Comparison of ENCODE assay signal across 8 cellular contexts in genomic region chr1:1347026-1347595, GRCh38. TPM values are rescaled to one million over a fixed set of nuclear protein-coding genes. Genes with fewer than 3 reads are reported as not detected.
A peak's percentile ranks its signal among the peaks of the same experiment; 100 is the strongest.
DNase-seq lines count a peak whose midpoint lies in the region; ATAC-seq and TF ChIP-seq lines count a peak whose summit lies in the region.

No MANE protein-coding gene starts in this region.

- no peak overlapping the region for H3K27ac Mint-ChIP-seq in activated CD8-positive, alpha-beta T cell treated with anti-CD3 and anti-CD28 coated beads, Interleukin-2, amount 10 ng/mL, durations not matched to agents 7 days and 5 days

- DNase-seq in activated CD8-positive, alpha-beta T cell treated with anti-CD3 and anti-CD28 coated beads, Interleukin-2, amount 10 ng/mL, durations not matched to agents 7 days and 5 days: no peak
- DNase-seq in right cardiac atrium: peak in 2 of 3 donors; percentile 49 to 66
- no peak for DNase-seq in NCI-H1694 (lab: John Stamatoyannopoulos, UW)
- DNase-seq in Ammon's horn (ENCODE audit: low spot score): no peak

- peaks cover 2% of the 10 kb centered on the region for H3K27me3 Mint-ChIP-seq in activated CD8-positive, alpha-beta T cell treated with anti-CD3 and anti-CD28 coated beads, Interleukin-2, amount 10 ng/mL, durations not matched to agents 7 days and 5 days (ENCODE audit: low read depth)

- H3K9me3 ChIP-seq in HEK293 (ENCODE audit: control insufficient read depth, insufficient read depth, low read depth, low read length) (no peaks in the 10 kb centered on the region), right cardiac atrium (ENCODE audit: control insufficient read depth, low read length) (no peaks in the 10 kb centered on the region), skeletal muscle tissue (ENCODE audit: control insufficient read depth in 3 of 3, low read length in 3 of 3) (no peaks in the 10 kb centered on the region)

- peaks cover 21% of the 10 kb centered on the region for H3K4me1 Mint-ChIP-seq in activated CD8-positive, alpha-beta T cell treated with anti-CD3 and anti-CD28 coated beads, Interleukin-2, amount 10 ng/mL, durations not matched to agents 7 days and 5 days (ENCODE audit: low read depth)

- peak overlapping the region; percentile 86 to 96 (median 92) for H3K9ac ChIP-seq in skeletal muscle tissue (ENCODE audit: low read depth in 1 of 3, low read length in 3 of 3)

- no peak for ATAC-seq in activated CD8-positive, alpha-beta T cell treated with anti-CD3 and anti-CD28 coated beads, Interleukin-2, amount 10 ng/mL, durations not matched to agents 7 days and 5 days
- ATAC-seq in right cardiac atrium (no peak), HG03342 (IDR thresholded peaks at IDR 0.05; ENCODE audit: unreplicated experiment) (no peak), HG03045 (IDR thresholded peaks at IDR 0.05; ENCODE audit: unreplicated experiment) (no peak)

- H3K36me3 ChIP-seq in HEK293 (ENCODE audit: control insufficient read depth in 2 of 2, insufficient read depth in 1 of 2, low read length in 2 of 2) (peaks cover 0 to 26% of the 10 kb centered on the region in 2 experiments; a peak in 1 of 3 replicates), skeletal muscle tissue (ENCODE audit: control insufficient read depth in 3 of 3, insufficient read depth in 3 of 3, low read length in 3 of 3) (peaks cover 0 to 2% (median 0%) of the 10 kb centered on the region in 3 donors)

- CTCF ChIA-PET in HEK293 (lab: Yijun Ruan, JAX): interaction anchor here (1.0 to 3.5 kb wide), 2 partner anchors 22 to 25 kb away, joined by 7 to 18 read pairs; no protein-coding TSS in a partner anchor
- CTCF ChIA-PET in activated CD8-positive, alpha-beta T cell treated with anti-CD3 and anti-CD28 coated beads, Interleukin-2, amount 10 ng/mL, durations not matched to agents 7 days and 5 days (lab: Charles Lee): interaction anchor here (1.9 to 2.6 kb wide), 2 partner anchors 25 to 28 kb away, joined by 8 to 12 read pairs; partner anchors contain the start of gene AURKAIP1

- 90% methylated on average over 10 of the region's 10 CpGs for WGBS in right cardiac atrium

- POLR2A ChIA-PET in HEK293 (lab: Yijun Ruan, JAX): interaction anchor here (1.0 to 1.6 kb wide), 4 partner anchors 10 to 52 kb away, joined by 3 to 8 read pairs (median 4); partner anchors contain the start of genes AURKAIP1 and CCNL2
- POLR2A ChIA-PET in activated CD8-positive, alpha-beta T cell treated with anti-CD3 and anti-CD28 coated beads, Interleukin-2, amount 10 ng/mL, durations not matched to agents 7 days and 5 days (lab: Charles Lee): no interaction called here

- H3K4me3 ChIP-seq in HEK293 (ENCODE audit: low read depth, low read length) (peak overlapping the region; percentile 64), right cardiac atrium (ENCODE audit: low read length) (no peak overlapping the region), skeletal muscle tissue (ENCODE audit: low read length in 3 of 3) (peak overlapping the region; percentile 83 to 89 (median 85))

- H3K27ac ChIP-seq in HEK293 (ENCODE audit: extremely low read depth, low read depth, low read length) (peak overlapping the region; percentile 87), right cardiac atrium (ENCODE audit: low read length) (no peak overlapping the region), skeletal muscle tissue (ENCODE audit: low read depth, low read length) (peak overlapping the region; percentile 94)

- TF ChIP-seq CTCF in HEK293 (tag by site-specific recombination; IDR thresholded peaks at IDR 0.05): no peak

- intact Hi-C loops in right cardiac atrium (cut with DNase I): no loop called here

- no peaks in the 10 kb centered on the region for H3K36me3 Mint-ChIP-seq in activated CD8-positive, alpha-beta T cell treated with anti-CD3 and anti-CD28 coated beads, Interleukin-2, amount 10 ng/mL, durations not matched to agents 7 days and 5 days (ENCODE audit: low read depth)

- peak overlapping the region; percentile 70 for H3K4me3 Mint-ChIP-seq in activated CD8-positive, alpha-beta T cell treated with anti-CD3 and anti-CD28 coated beads, Interleukin-2, amount 10 ng/mL, durations not matched to agents 7 days and 5 days

- H3K9me3 Mint-ChIP-seq in activated CD8-positive, alpha-beta T cell treated with anti-CD3 and anti-CD28 coated beads, Interleukin-2, amount 10 ng/mL, durations not matched to agents 7 days and 5 days (ENCODE audit: insufficient read depth): no peaks in the 10 kb centered on the region

- H3K4me1 ChIP-seq in HEK293 (ENCODE audit: control insufficient read depth, insufficient read depth, low read length) (peaks cover 7% of the 10 kb centered on the region), right cardiac atrium (ENCODE audit: control insufficient read depth, insufficient read depth, low read length) (no peaks in the 10 kb centered on the region), skeletal muscle tissue (ENCODE audit: control insufficient read depth in 3 of 3, insufficient read depth in 3 of 3, low read length in 3 of 3) (peaks cover 61 to 72% (median 64%) of the 10 kb centered on the region in 3 donors)

- H3K27me3 ChIP-seq in right cardiac atrium (ENCODE audit: control insufficient read depth, insufficient read depth): no peaks in the 10 kb centered on the region
- no peaks in the 10 kb centered on the region for H3K27me3 ChIP-seq in skeletal muscle tissue (ENCODE audit: control insufficient read depth in 3 of 3, insufficient read depth in 3 of 3, low read length in 3 of 3)

TF ChIP-seq in HEK293, 187 proteins besides CTCF, POLR2A, EP300 and RAD21:
- TF ChIP-seq GLIS2 (tag by site-specific recombination; IDR thresholded peaks at IDR 0.05) (peak; percentile 33; the same call in 1 of the 2 replicates), BCL11A (tag by site-specific recombination; IDR thresholded peaks at IDR 0.05; ENCODE audit: low read depth) (0 out of 2 replicates have a peak, but pooled peaks have one; percentile 4), EGR2 (tag by site-specific recombination; IDR thresholded peaks at IDR 0.05; ENCODE audit: low read depth) (0 out of 2 replicates have a peak, but pooled peaks have one; percentile 33), ZNF155 (tag by site-specific recombination; IDR thresholded peaks at IDR 0.05) (no peak), ZNF133 (tag by site-specific recombination; IDR thresholded peaks at IDR 0.05) (no peak), ZNF26 (tag by site-specific recombination; IDR thresholded peaks at IDR 0.05) (no peak), ZNF214 (tag by site-specific recombination; IDR thresholded peaks at IDR 0.05; ENCODE audit: borderline replicate concordance) (no peak)
TF ChIP-seq in HEK293: peak in this region for 3.

RNA-seq across cellular contexts. Expression of gene DVL1, which starts 2.1 kb away (rescaled TPM):
- 10 to 100 TPM; 29.1 to 30.7 TPM for total RNA-seq in activated CD8-positive, alpha-beta T cell treated with anti-CD3 and anti-CD28 coated beads, Interleukin-2, amount 10 ng/mL, durations not matched to agents 7 days and 5 days
- 10 to 100 TPM; 64.4 to 87.4 (median 66.3) TPM for total RNA-seq in right cardiac atrium
- 70.0 TPM for polyA plus RNA-seq in right cardiac atrium
- 44.9 TPM for total RNA-seq in skeletal muscle tissue

RNA-seq across cellular contexts. Expression of gene MXRA8, which starts 11.2 kb away (rescaled TPM):
- not detected for total RNA-seq in activated CD8-positive, alpha-beta T cell treated with anti-CD3 and anti-CD28 coated beads, Interleukin-2, amount 10 ng/mL, durations not matched to agents 7 days and 5 days
- total RNA-seq in right cardiac atrium (10 to 100 TPM; 21.9 to 38.8 (median 36.3) TPM), skeletal muscle tissue (60.0 TPM)
- polyA plus RNA-seq in right cardiac atrium: 39.5 TPM

RNA-seq across cellular contexts. Expression of gene TAS1R3, which starts 16.0 kb away (rescaled TPM):
- total RNA-seq in activated CD8-positive, alpha-beta T cell treated with anti-CD3 and anti-CD28 coated beads, Interleukin-2, amount 10 ng/mL, durations not matched to agents 7 days and 5 days: 1 to 10 TPM in 1 of 2 experiments, under 1 TPM in 1; 0.78 to 1.2 TPM
- total RNA-seq in right cardiac atrium (under 1 TPM; 0.33 to 0.51 (median 0.38) TPM), skeletal muscle tissue (1.6 TPM)
- 0.66 TPM for polyA plus RNA-seq in right cardiac atrium

RNA-seq across cellular contexts. Expression of gene CPTP, which starts 22.5 kb away (rescaled TPM):
- 10 to 100 TPM; 18.5 to 21.4 TPM for total RNA-seq in activated CD8-positive, alpha-beta T cell treated with anti-CD3 and anti-CD28 coated beads, Interleukin-2, amount 10 ng/mL, durations not matched to agents 7 days and 5 days
- total RNA-seq in right cardiac atrium (10 to 100 TPM; 24.0 to 29.0 (median 27.0) TPM), skeletal muscle tissue (8.4 TPM)
- 53.9 TPM for polyA plus RNA-seq in right cardiac atrium

RNA-seq across cellular contexts. Expression of gene INTS11, which starts 22.7 kb away (rescaled TPM):
- total RNA-seq in activated CD8-positive, alpha-beta T cell treated with anti-CD3 and anti-CD28 coated beads, Interleukin-2, amount 10 ng/mL, durations not matched to agents 7 days and 5 days: 100 to 1,000 TPM; 120 to 134 TPM
- 10 to 100 TPM; 53.1 to 61.7 (median 58.7) TPM for total RNA-seq in right cardiac atrium
- polyA plus RNA-seq in right cardiac atrium: 70.3 TPM
- total RNA-seq in skeletal muscle tissue: 27.1 TPM

Comparison
In these comparisons a context has a peak if more than half of its experiments do, and no peak if none do; other contexts are left out.
1. DNase-seq: peak in right cardiac atrium (2 of 3); none in activated CD8-positive, alpha-beta T cell treated with anti-CD3 and anti-CD28 coated beads, Interleukin-2, amount 10 ng/mL, durations not matched to agents 7 days and 5 days (single experiment), NCI-H1694 (single experiment) and Ammon's horn (single experiment).
2. RNA of gene MXRA8, which starts 11.2 kb away (total RNA-seq): 60.0 TPM in skeletal muscle tissue (single experiment) and 21.9 to 38.8 TPM in right cardiac atrium; not detected in activated CD8-positive, alpha-beta T cell treated with anti-CD3 and anti-CD28 coated beads, Interleukin-2, amount 10 ng/mL, durations not matched to agents 7 days and 5 days; every median in the first group is over 10 times any median in the second.